In genomic region chr10:31687545-31688482, GRCh38 we compare ENCODE assay signal across 20 cellular contexts.
DNase-seq lines count a peak whose midpoint lies in the region; ATAC-seq and TF ChIP-seq lines count a peak whose summit lies in the region.
"Had no signal": no experiment of that assay in that cellular context is flagged by ENCODE, and none has a peak within 500 bp of the region (broad histone marks: within the 10 kb centered on the region; RNA-seq: fewer than 3 reads in every experiment).

No MANE protein-coding gene starts in this region.

- H3K27me3 ChIP-seq in CD4-positive, alpha-beta memory T cell (ENCODE audit: insufficient read depth, low read length), result no peaks in the 10 kb centered on the region
- no peaks in the 10 kb centered on the region for H3K27me3 ChIP-seq in left lung
- H3K27me3 ChIP-seq in ascending aorta, result no peaks in the 10 kb centered on the region
- H3K27me3 ChIP-seq: heart right ventricle, suprapubic skin had no signal

- TF ChIP-seq CTCF in left lung (IDR thresholded peaks at IDR 0.05) (no peak), ascending aorta (IDR thresholded peaks at IDR 0.05) (no peak)

- peaks cover 4 to 13% of the 10 kb centered on the region in 2 donors for H3K9me3 ChIP-seq in CD4-positive, alpha-beta memory T cell (ENCODE audit: control insufficient read depth in 1 of 2, low read length in 2 of 2)
- H3K9me3 ChIP-seq in left lung (peaks cover 0 to 53% of the 10 kb centered on the region in 2 donors), ascending aorta (peaks cover 16 to 43% of the 10 kb centered on the region in 2 donors)
- H3K9me3 ChIP-seq: HAP-1 had no signal

- H3K36me3 Mint-ChIP-seq in CD4-positive, alpha-beta memory T cell, result peaks cover 2 to 4% of the 10 kb centered on the region in 2 donors
- H3K36me3 Mint-ChIP-seq in activated T-helper 17 cell treated with anti-CD3 and anti-CD28 coated beads, Interleukin-2, amount 50 U/mL, for 72 hours (ENCODE audit: low read depth), result no peaks in the 10 kb centered on the region
- H3K36me3 Mint-ChIP-seq: IgD-negative memory B cell had no signal

- H3K27ac ChIP-seq in CD4-positive, alpha-beta memory T cell (ENCODE audit: low read depth, low read length), result no peak overlapping the region
- no peak overlapping the region for H3K27ac ChIP-seq in left lung
- no peak overlapping the region for H3K27ac ChIP-seq in ascending aorta
- H3K27ac ChIP-seq: suprapubic skin had no signal

- intact Hi-C loops in CD4-positive, alpha-beta memory T cell (cut with micrococcal nuclease), result no loop called here
- intact Hi-C loops in left lung (cut with DNase I) (no loop called here), ascending aorta (cut with DNase I) (no loop called here)

- peaks cover 4% of the 10 kb centered on the region in 2 donors for H3K27me3 Mint-ChIP-seq in CD4-positive, alpha-beta memory T cell
- peaks cover 8% of the 10 kb centered on the region for H3K27me3 Mint-ChIP-seq in activated T-helper 17 cell treated with anti-CD3 and anti-CD28 coated beads, Interleukin-2, amount 50 U/mL, for 72 hours
- H3K27me3 Mint-ChIP-seq: IgD-negative memory B cell had no signal

- H3K4me3 Mint-ChIP-seq in CD4-positive, alpha-beta memory T cell, result no peak overlapping the region
- H3K4me3 Mint-ChIP-seq in activated T-helper 17 cell treated with anti-CD3 and anti-CD28 coated beads, Interleukin-2, amount 50 U/mL, for 72 hours, result no peak overlapping the region
- H3K4me3 Mint-ChIP-seq: IgD-negative memory B cell had no signal

- H3K9me3 Mint-ChIP-seq in CD4-positive, alpha-beta memory T cell, result peaks cover 8 to 39% (median 25%) of the 10 kb centered on the region in 8 donors
- H3K9me3 Mint-ChIP-seq in activated T-helper 17 cell treated with anti-CD3 and anti-CD28 coated beads, Interleukin-2, amount 50 U/mL, for 72 hours, result peaks cover 25% of the 10 kb centered on the region

- H3K27ac Mint-ChIP-seq in CD4-positive, alpha-beta memory T cell, result peak overlapping the region in 1 of 7 donors; percentile 25
- H3K27ac Mint-ChIP-seq in activated T-helper 17 cell treated with anti-CD3 and anti-CD28 coated beads, Interleukin-2, amount 50 U/mL, for 72 hours, result no peak overlapping the region
- H3K27ac Mint-ChIP-seq: IgD-negative memory B cell had no signal

- ATAC-seq in activated T-helper 17 cell treated with anti-CD3 and anti-CD28 coated beads, Interleukin-2, amount 50 U/mL, for 72 hours (replicated peaks), result peak; percentile 37
- no peak for ATAC-seq in left lung
- ATAC-seq: heart right ventricle had no signal

- POLR2A ChIA-PET in CD4-positive, alpha-beta memory T cell (lab: Charles Lee; ENCODE audit: partially characterized antibody), result no interaction called here

- CTCF ChIA-PET in CD4-positive, alpha-beta memory T cell (lab: Charles Lee; ENCODE audit: partially characterized antibody), result no interaction called here

- no peak overlapping the region for H3K4me3 ChIP-seq in CD4-positive, alpha-beta memory T cell (ENCODE audit: low read length in 2 of 2)
- no peak overlapping the region for H3K4me3 ChIP-seq in left lung
- no peak overlapping the region for H3K4me3 ChIP-seq in ascending aorta
- H3K4me3 ChIP-seq: HAP-1, heart right ventricle, suprapubic skin had no signal

- in situ Hi-C loops in KBM-7 (cut with MboI; ENCODE audit: low pct_unique_long_range_greater_than_20kb, low sequenced_read_pairs), result no loop called here

- no peaks in the 10 kb centered on the region for H3K4me1 Mint-ChIP-seq in CD4-positive, alpha-beta memory T cell
- no peaks in the 10 kb centered on the region for H3K4me1 Mint-ChIP-seq in activated T-helper 17 cell treated with anti-CD3 and anti-CD28 coated beads, Interleukin-2, amount 50 U/mL, for 72 hours
- H3K4me1 Mint-ChIP-seq: IgD-negative memory B cell had no signal

- DNase-seq in CD4-positive, alpha-beta memory T cell, result peak in 4 of 5 donors; percentile 7 to 20 (median 13)
- peak; percentile 47 for DNase-seq in KBM-7
- peak; percentile 18 for DNase-seq in retina
- DNase-seq in NCI-H2029 treated with DMSO at 0.1 percent for 48 hours (lab: John Stamatoyannopoulos, UW), result no peak
- DNase-seq in left lung, result no peak
- no peak for DNase-seq in ascending aorta (ENCODE audit: low spot score in 2 of 2)
- DNase-seq: activated CD4-positive, CD25-positive, alpha-beta regulatory T cell; amygdala; caudate nucleus; dermis blood vessel endothelial cell; DMS79; heart right ventricle; NCI-H146; NCI-H2171 treated with DMSO at 0.1 percent for 48 hours; NCI-H526 treated with DMSO at 0.1 percent for 48 hours; T1000 had no signal

- H3K4me1 ChIP-seq in CD4-positive, alpha-beta memory T cell (ENCODE audit: insufficient read depth, low read length), result no peaks in the 10 kb centered on the region
- H3K4me1 ChIP-seq in left lung (no peaks in the 10 kb centered on the region), ascending aorta (no peaks in the 10 kb centered on the region)
- H3K4me1 ChIP-seq: HAP-1, heart right ventricle, suprapubic skin had no signal

- no peaks in the 10 kb centered on the region for H3K36me3 ChIP-seq in CD4-positive, alpha-beta memory T cell (ENCODE audit: insufficient read depth, low read length)
- H3K36me3 ChIP-seq in left lung, result no peaks in the 10 kb centered on the region
- no peaks in the 10 kb centered on the region for H3K36me3 ChIP-seq in ascending aorta
- H3K36me3 ChIP-seq: HAP-1, heart right ventricle, suprapubic skin had no signal

Comparison
In these comparisons a context has a peak if more than half of its experiments do, and no peak if none do; other contexts are left out.
1. DNase-seq: peak in CD4-positive, alpha-beta memory T cell (4 of 5), KBM-7 (single experiment) and retina (single experiment); none in NCI-H2029 treated with DMSO at 0.1 percent for 48 hours (single experiment), left lung (0 of 2) and ascending aorta (0 of 2).